Comparison of ENCODE assay signal across 17 cellular contexts in the genomic region with DNA sequence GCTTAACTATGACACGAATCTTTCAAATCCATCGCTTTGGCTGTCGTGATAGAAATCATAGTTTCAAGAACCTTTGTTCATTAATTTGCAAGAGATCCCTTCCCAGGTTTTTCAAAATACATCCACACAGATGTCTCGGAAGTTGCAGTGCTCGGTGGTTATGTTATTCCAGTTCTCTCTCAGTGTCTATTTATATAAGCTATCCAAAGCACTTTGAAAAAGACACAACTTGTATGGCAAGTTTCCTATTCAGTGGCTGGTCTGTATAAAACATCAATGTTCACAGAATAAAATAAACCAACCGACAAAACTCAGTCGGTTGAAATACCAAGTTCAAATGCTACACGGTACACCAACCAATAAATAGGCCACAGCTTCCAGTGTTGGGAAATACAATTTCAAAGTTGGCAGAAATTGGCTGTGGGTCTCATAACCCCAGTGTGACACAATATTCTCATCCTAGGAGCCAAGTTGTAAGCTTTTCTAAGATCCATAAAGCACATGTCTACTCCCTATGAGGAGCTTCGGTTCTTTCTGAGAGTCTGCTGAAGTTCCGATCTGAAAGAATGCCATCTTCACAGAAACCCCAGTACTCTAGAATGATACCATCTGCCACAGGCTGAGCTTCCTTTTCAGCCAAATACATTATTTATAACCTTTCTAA. TPM values are rescaled to one million over a fixed set of nuclear protein-coding genes. Genes with fewer than 3 reads are reported as not detected.
DNase-seq lines count a peak whose midpoint lies in the region; ATAC-seq, FAIRE-seq and TF ChIP-seq lines count a peak whose summit lies in the region.
"Had no signal": no experiment of that assay in that cellular context is flagged by ENCODE, and none has a peak within 500 bp of the region (broad histone marks: within the 10 kb centered on the region; RNA-seq: fewer than 3 reads in every experiment).

No MANE protein-coding gene starts in this region.

- peak overlapping the region; percentile 82 for H3K27ac Mint-ChIP-seq in CD4-positive, alpha-beta T cell
- peak overlapping the region; percentile 96 for H3K27ac Mint-ChIP-seq in CD8-positive, alpha-beta T cell
- peak overlapping the region; percentile 83 for H3K27ac Mint-ChIP-seq in activated T-helper 1 cell treated with anti-CD3 and anti-CD28 coated beads, Interleukin-12 subunit alpha, Interleukin-12 subunit beta, Interleukin-2, Interleukin-4 antibody, amounts not matched to agents 30 ng/mL and 10 ng/mL and 1 ng/mL, durations not matched to agents 14 hours and 24 hours and 36 hours
- H3K27ac Mint-ChIP-seq: stimulated activated memory B cell treated with anti-CD40 and anti-IgM and Interleukin-4, amounts not matched to agents 10 μg/mL and 1 μg/mL and 100 μg/mL, for 72 hours had no signal

- no peaks in the 10 kb centered on the region for H3K27me3 Mint-ChIP-seq in CD4-positive, alpha-beta T cell
- no peaks in the 10 kb centered on the region for H3K27me3 Mint-ChIP-seq in CD8-positive, alpha-beta T cell (ENCODE audit: low read depth)
- no peaks in the 10 kb centered on the region for H3K27me3 Mint-ChIP-seq in activated T-helper 1 cell treated with anti-CD3 and anti-CD28 coated beads, Interleukin-12 subunit alpha, Interleukin-12 subunit beta, Interleukin-2, Interleukin-4 antibody, amounts not matched to agents 30 ng/mL and 10 ng/mL and 1 ng/mL, durations not matched to agents 14 hours and 24 hours and 36 hours (ENCODE audit: insufficient read depth)
- H3K27me3 Mint-ChIP-seq: stimulated activated memory B cell treated with anti-CD40 and anti-IgM and Interleukin-4, amounts not matched to agents 10 μg/mL and 1 μg/mL and 100 μg/mL, for 72 hours had no signal

- peak overlapping the region; percentile 8 for H3K27ac ChIP-seq in CD4-positive, alpha-beta T cell (ENCODE audit: low read depth, low read length)
- peak overlapping the region; percentile 23 for H3K27ac ChIP-seq in CD8-positive, alpha-beta T cell (ENCODE audit: low read depth, low read length)
- H3K27ac ChIP-seq in muscle layer of duodenum (ENCODE audit: low read length) (peak overlapping the region; percentile 2), spleen (no peak overlapping the region), kidney (ENCODE audit: low read depth in 2 of 2, low read length in 2 of 2) (no peak overlapping the region)
- H3K27ac ChIP-seq: C4-2B, WERI-Rb-1 had no signal

- peaks cover 82% of the 10 kb centered on the region for H3K4me1 ChIP-seq in CD8-positive, alpha-beta T cell (ENCODE audit: insufficient read depth, low read length)
- peaks cover 0 to 18% of the 10 kb centered on the region in 2 donors for H3K4me1 ChIP-seq in muscle layer of duodenum (ENCODE audit: control insufficient read depth in 1 of 2, insufficient read depth in 2 of 2, low read length in 2 of 2)
- H3K4me1 ChIP-seq in spleen: peaks cover 0 to 31% (median 3%) of the 10 kb centered on the region in 6 donors
- no peaks in the 10 kb centered on the region for H3K4me1 ChIP-seq in kidney (ENCODE audit: control insufficient read depth in 1 of 2, insufficient read depth in 1 of 2, low read depth in 1 of 2, low read length in 2 of 2)

- intact Hi-C loops in CD4-positive, alpha-beta T cell (cut with DNase I, micrococcal nuclease): loop anchor here in 1 of 2 experiments (2.0 kb wide), 1 partner anchor 15 kb away; no protein-coding TSS in a partner anchor
- intact Hi-C loops in CD8-positive, alpha-beta T cell (cut with DNase I, micrococcal nuclease): loop anchor here in 1 of 2 experiments (2.0 kb wide), 1 partner anchor 15 kb away; no protein-coding TSS in a partner anchor
- intact Hi-C loops in activated T-helper 1 cell treated with anti-CD3 and anti-CD28 coated beads, Interleukin-12 subunit alpha, Interleukin-12 subunit beta, Interleukin-2, Interleukin-4 antibody, amounts not matched to agents 30 ng/mL and 10 ng/mL and 1 ng/mL, durations not matched to agents 14 hours and 24 hours and 36 hours (cut with micrococcal nuclease): loop anchor here (10.0 kb wide), 1 partner anchor 1533 kb away; the partner anchor contains the start of gene EFHB
- intact Hi-C loops in spleen (cut with DNase I; ENCODE audit: low total_unique reads): no loop called here
- intact Hi-C loops in kidney (cut with DNase I): no loop called here

- no peaks in the 10 kb centered on the region for H3K9me3 Mint-ChIP-seq in CD4-positive, alpha-beta T cell
- no peaks in the 10 kb centered on the region for H3K9me3 Mint-ChIP-seq in CD8-positive, alpha-beta T cell
- no peaks in the 10 kb centered on the region for H3K9me3 Mint-ChIP-seq in activated T-helper 1 cell treated with anti-CD3 and anti-CD28 coated beads, Interleukin-12 subunit alpha, Interleukin-12 subunit beta, Interleukin-2, Interleukin-4 antibody, amounts not matched to agents 30 ng/mL and 10 ng/mL and 1 ng/mL, durations not matched to agents 14 hours and 24 hours and 36 hours
- H3K9me3 Mint-ChIP-seq: stimulated activated memory B cell treated with anti-CD40 and anti-IgM and Interleukin-4, amounts not matched to agents 10 μg/mL and 1 μg/mL and 100 μg/mL, for 72 hours had no signal

- no peak overlapping the region for H3K4me3 ChIP-seq in CD8-positive, alpha-beta T cell (ENCODE audit: low read depth, low read length)
- no peak overlapping the region for H3K4me3 ChIP-seq in muscle layer of duodenum (ENCODE audit: low read depth in 1 of 2, low read length in 2 of 2)
- no peak overlapping the region for H3K4me3 ChIP-seq in spleen
- H3K4me3 ChIP-seq in kidney (ENCODE audit: low read length in 2 of 2): no peak overlapping the region

- no peaks in the 10 kb centered on the region for H3K27me3 ChIP-seq in CD4-positive, alpha-beta T cell (ENCODE audit: control insufficient read depth, insufficient read depth, low read length)
- no peaks in the 10 kb centered on the region for H3K27me3 ChIP-seq in CD8-positive, alpha-beta T cell (ENCODE audit: insufficient read depth, low read length)
- H3K27me3 ChIP-seq in muscle layer of duodenum (ENCODE audit: low read depth, low read length): no peaks in the 10 kb centered on the region
- no peaks in the 10 kb centered on the region for H3K27me3 ChIP-seq in spleen (replicated peaks in 1 of 7)

- no peaks in the 10 kb centered on the region for H3K9me3 ChIP-seq in CD4-positive, alpha-beta T cell (ENCODE audit: control insufficient read depth, low read length)
- no peaks in the 10 kb centered on the region for H3K9me3 ChIP-seq in CD8-positive, alpha-beta T cell (ENCODE audit: low read length)
- H3K9me3 ChIP-seq in muscle layer of duodenum (ENCODE audit: control insufficient read depth in 1 of 2, low read length in 2 of 2) (no peaks in the 10 kb centered on the region), spleen (no peaks in the 10 kb centered on the region), kidney (ENCODE audit: control insufficient read depth in 1 of 2, low read length in 2 of 2) (no peaks in the 10 kb centered on the region)

- no peak for DNase-seq in CD4-positive, alpha-beta T cell
- no peak for DNase-seq in CD8-positive, alpha-beta T cell
- DNase-seq in activated T-helper 1 cell treated with anti-CD3 and anti-CD28 coated beads, Interleukin-12 subunit alpha, Interleukin-12 subunit beta, Interleukin-2, Interleukin-4 antibody, amounts not matched to agents 30 ng/mL and 10 ng/mL and 1 ng/mL, durations not matched to agents 14 hours and 24 hours and 36 hours (ENCODE audit: low spot score): no peak
- no peak for DNase-seq in spleen
- DNase-seq in kidney: no peak
- DNase-seq: head of caudate nucleus; NCI-H1048; NCI-H226; OCI-M1; stimulated activated CD4-positive, alpha-beta T cell treated with anti-CD3 and anti-CD28 coated beads, Interleukin-4, amount 100 ng/mL, for 4 hours; WERI-Rb-1 had no signal

- TF ChIP-seq CTCF in CD4-positive, alpha-beta T cell (IDR thresholded peaks at IDR 0.05): no peak
- TF ChIP-seq CTCF in CD8-positive, alpha-beta T cell (IDR thresholded peaks at IDR 0.05): no peak
- no peak for TF ChIP-seq CTCF in spleen (IDR thresholded peaks at IDR 0.05 in 8 of 11, conservative IDR thresholded peaks at IDR 0.05 in 3 of 11)
- TF ChIP-seq CTCF in kidney (IDR thresholded peaks at IDR 0.05; ENCODE audit: borderline replicate concordance, extremely low read depth, insufficient read depth): no peak

- H3K4me1 Mint-ChIP-seq in CD4-positive, alpha-beta T cell (ENCODE audit: low read depth): peaks cover 100% of the 10 kb centered on the region
- peaks cover 94% of the 10 kb centered on the region for H3K4me1 Mint-ChIP-seq in CD8-positive, alpha-beta T cell (ENCODE audit: low read depth)
- peaks cover 100% of the 10 kb centered on the region for H3K4me1 Mint-ChIP-seq in activated T-helper 1 cell treated with anti-CD3 and anti-CD28 coated beads, Interleukin-12 subunit alpha, Interleukin-12 subunit beta, Interleukin-2, Interleukin-4 antibody, amounts not matched to agents 30 ng/mL and 10 ng/mL and 1 ng/mL, durations not matched to agents 14 hours and 24 hours and 36 hours (ENCODE audit: low read depth)
- H3K4me1 Mint-ChIP-seq: stimulated activated memory B cell treated with anti-CD40 and anti-IgM and Interleukin-4, amounts not matched to agents 10 μg/mL and 1 μg/mL and 100 μg/mL, for 72 hours had no signal

- no peak for FAIRE-seq in kidney (lab: Jason Lieb, UNC)
- FAIRE-seq: endometrium had no signal

- no peak for TF ChIP-seq POLR2A in spleen (IDR thresholded peaks at IDR 0.05)

- POLR2A ChIA-PET in CD4-positive, alpha-beta T cell (lab: Charles Lee): interaction anchor here (0.7 to 2.6 kb wide), 21 partner anchors 9 to 357 kb away, joined by 3 to 23 read pairs (median 5); partner anchors contain the start of gene SATB1
- POLR2A ChIA-PET in CD8-positive, alpha-beta T cell (lab: Charles Lee): interaction anchor here (0.7 to 2.5 kb wide), 12 partner anchors 16 to 349 kb away, joined by 3 to 14 read pairs (median 4); partner anchors contain the start of gene SATB1

- H3K9ac ChIP-seq in kidney (ENCODE audit: low read length in 2 of 2): no peak overlapping the region

- peak overlapping the region; percentile 81 for H3K4me3 Mint-ChIP-seq in CD4-positive, alpha-beta T cell
- H3K4me3 Mint-ChIP-seq in CD8-positive, alpha-beta T cell: peak overlapping the region; percentile 70
- peak overlapping the region; percentile 73 for H3K4me3 Mint-ChIP-seq in activated T-helper 1 cell treated with anti-CD3 and anti-CD28 coated beads, Interleukin-12 subunit alpha, Interleukin-12 subunit beta, Interleukin-2, Interleukin-4 antibody, amounts not matched to agents 30 ng/mL and 10 ng/mL and 1 ng/mL, durations not matched to agents 14 hours and 24 hours and 36 hours
- H3K4me3 Mint-ChIP-seq: stimulated activated memory B cell treated with anti-CD40 and anti-IgM and Interleukin-4, amounts not matched to agents 10 μg/mL and 1 μg/mL and 100 μg/mL, for 72 hours had no signal

- H3K36me3 Mint-ChIP-seq in CD4-positive, alpha-beta T cell (ENCODE audit: low read depth): peaks cover 100% of the 10 kb centered on the region
- H3K36me3 Mint-ChIP-seq in CD8-positive, alpha-beta T cell: peaks cover 77% of the 10 kb centered on the region
- peaks cover 89% of the 10 kb centered on the region for H3K36me3 Mint-ChIP-seq in activated T-helper 1 cell treated with anti-CD3 and anti-CD28 coated beads, Interleukin-12 subunit alpha, Interleukin-12 subunit beta, Interleukin-2, Interleukin-4 antibody, amounts not matched to agents 30 ng/mL and 10 ng/mL and 1 ng/mL, durations not matched to agents 14 hours and 24 hours and 36 hours (ENCODE audit: low read depth)

- CTCF ChIA-PET in CD4-positive, alpha-beta T cell (lab: Charles Lee): interaction anchor here (0.7 to 2.8 kb wide), 7 partner anchors 9 to 356 kb away, joined by 3 to 15 read pairs (median 5); no protein-coding TSS in a partner anchor
- CTCF ChIA-PET in CD8-positive, alpha-beta T cell (lab: Charles Lee): interaction anchor here (0.7 to 2.1 kb wide), 6 partner anchors 12 to 587 kb away, joined by 3 to 5 read pairs (median 3); no protein-coding TSS in a partner anchor

- H3K36me3 ChIP-seq in CD8-positive, alpha-beta T cell (ENCODE audit: insufficient read depth, low read length): peaks cover 4% of the 10 kb centered on the region
- H3K36me3 ChIP-seq in muscle layer of duodenum (ENCODE audit: control insufficient read depth in 1 of 2, insufficient read depth in 2 of 2, low read length in 2 of 2): peaks cover 0 to 4% of the 10 kb centered on the region in 2 donors
- H3K36me3 ChIP-seq in spleen: peaks cover 0 to 17% (median 0%) of the 10 kb centered on the region in 6 donors
- no peaks in the 10 kb centered on the region for H3K36me3 ChIP-seq in kidney (ENCODE audit: control insufficient read depth in 1 of 2, insufficient read depth in 2 of 2, low read length in 2 of 2)
- H3K36me3 ChIP-seq: WERI-Rb-1 had no signal

- WGBS in spleen, 5 donors: 59 to 86% (median 69%) methylated on average over 10 of the region's 10 CpGs

- ATAC-seq in CD4-positive, alpha-beta T cell (ENCODE audit: poor library complexity): peak; percentile 45
- ATAC-seq in CD8-positive, alpha-beta T cell: peak; percentile 36
- ATAC-seq in GM18868 (IDR thresholded peaks at IDR 0.05; ENCODE audit: unreplicated experiment): no peak
- ATAC-seq: SK-N-SH treated with all-trans-retinoic acid at 6 μM for 48 hours; stimulated activated memory B cell treated with anti-CD40 and anti-IgM and Interleukin-4, amounts not matched to agents 10 μg/mL and 1 μg/mL and 100 μg/mL, for 72 hours had no signal

RNA-seq across cellular contexts. Expression of gene SATB1, which starts 23.7 kb away (rescaled TPM):
- 100 to 1,000 TPM; 390 to 393 TPM for total RNA-seq in CD4-positive, alpha-beta T cell
- 100 to 1,000 TPM; 333 to 346 TPM for total RNA-seq in CD8-positive, alpha-beta T cell
- 679 and 686 TPM in 2 replicates for total RNA-seq in activated T-helper 1 cell treated with anti-CD3 and anti-CD28 coated beads, Interleukin-12 subunit alpha, Interleukin-12 subunit beta, Interleukin-2, Interleukin-4 antibody, amounts not matched to agents 30 ng/mL and 10 ng/mL and 1 ng/mL, durations not matched to agents 14 hours and 24 hours and 36 hours
- 100 to 1,000 TPM in 1 of 7 donors, 10 to 100 TPM in 6; 57.2 to 104 (median 71.3) TPM for total RNA-seq in spleen
- polyA plus RNA-seq in spleen: 10 to 100 TPM; 11.7 to 14.4 (median 12.6) TPM
- total RNA-seq in kidney: 22.2 TPM
- polyA plus RNA-seq in kidney (ENCODE audit: insufficient read depth, low read depth, low replicate concordance): 6.2 TPM

Comparison
In these comparisons a context has a peak if more than half of its experiments do, and no peak if none do; other contexts are left out.
1. H3K27ac ChIP-seq: peak in CD4-positive, alpha-beta T cell (single experiment), CD8-positive, alpha-beta T cell (single experiment) and muscle layer of duodenum (single experiment); none in spleen (0 of 8) and kidney (0 of 2).
2. Peak in every context shown above with its lines, with median percentiles within 50 percentile points of each other: H3K27ac Mint-ChIP-seq and H3K4me3 Mint-ChIP-seq.